In genomic region chr12:101931498-101932326, GRCh38 we compare ENCODE assay signal across 14 cellular contexts. TPM values are rescaled to one million over a fixed set of nuclear protein-coding genes. Genes with fewer than 3 reads are reported as not detected.
DNase-seq lines count a peak whose midpoint lies in the region; ATAC-seq, FAIRE-seq and TF ChIP-seq lines count a peak whose summit lies in the region.
"Had no signal": no experiment of that assay in that cellular context is flagged by ENCODE, and none has a peak within 500 bp of the region (broad histone marks: within the 10 kb centered on the region; RNA-seq: fewer than 3 reads in every experiment).

No MANE protein-coding gene starts in this region.

- no peak overlapping the region for H3K9ac ChIP-seq in Karpas-422 (ENCODE audit: low read length)
- H3K9ac ChIP-seq: GM23248 had no signal

- in situ Hi-C loops in ACHN (cut with HindIII; ENCODE audit: low pct_ligation_motif_present, low pct_unique_long_range_greater_than_20kb, low sequenced_read_pairs): loop anchor here (25.0 kb wide), 1 partner anchor 856 kb away; no protein-coding TSS in a partner anchor

- peak overlapping the region; percentile 6 for H3K4me2 ChIP-seq in Karpas-422 (ENCODE audit: low read depth, low read length, poor library complexity, severe bottlenecking)

- no peaks in the 10 kb centered on the region for H3K27me3 ChIP-seq in Karpas-422 (ENCODE audit: low read length)
- H3K27me3 ChIP-seq: gastrocnemius medialis, sigmoid colon had no signal

- H2AFZ ChIP-seq in Karpas-422 (ENCODE audit: low read length): no peak overlapping the region
- H2AFZ ChIP-seq: GM23248 had no signal

- no peaks in the 10 kb centered on the region for H3K9me2 ChIP-seq in Karpas-422 (replicated peaks; ENCODE audit: insufficient read depth, low read length)

- DNase-seq in GM12892 (ENCODE audit: insufficient read length) (no peak), Karpas-422 (no peak), putamen (ENCODE audit: low spot score) (no peak), GM19238 (ENCODE audit: insufficient read length, low spot score) (no peak), MV-4-11 (lab: John Stamatoyannopoulos, UW) (no peak), ACHN (no peak)
- DNase-seq: gastrocnemius medialis; GM23248; mammary epithelial cell; sigmoid colon; stimulated activated CD8-positive, alpha-beta memory T cell treated with anti-CD3 and anti-CD28 coated beads, Interleukin-4, amount 100 ng/mL, for 48 hours had no signal

- H3K79me2 ChIP-seq in Karpas-422 (ENCODE audit: low read length): no peaks in the 10 kb centered on the region

- H3K36me3 ChIP-seq in Karpas-422 (ENCODE audit: insufficient read depth, low read length): no peaks in the 10 kb centered on the region
- H3K36me3 ChIP-seq: gastrocnemius medialis, sigmoid colon had no signal

- peak; percentile 74 for FAIRE-seq in GM12892 (lab: Jason Lieb, UNC)

- H3K4me3 ChIP-seq in Karpas-422 (ENCODE audit: low read length): no peak overlapping the region
- H3K4me3 ChIP-seq: coronary artery, gastrocnemius medialis, GM23248, sigmoid colon had no signal

- TF ChIP-seq POLR2A in GM12892 (IDR thresholded peaks at IDR 0.05; ENCODE audit: low read depth, low read length): peak; percentile 34; the same call in 1 of the 2 replicates

- H3K9me3 ChIP-seq in Karpas-422 (ENCODE audit: low read length): no peaks in the 10 kb centered on the region
- H3K9me3 ChIP-seq: gastrocnemius medialis, sigmoid colon had no signal

- peaks cover 23% of the 10 kb centered on the region for H3K4me1 ChIP-seq in Karpas-422 (ENCODE audit: low read length)
- H3K4me1 ChIP-seq: sigmoid colon had no signal

- no peaks in the 10 kb centered on the region for H4K20me1 ChIP-seq in Karpas-422 (ENCODE audit: insufficient read depth, low read depth, low read length)

- ATAC-seq in GM19438 (IDR thresholded peaks at IDR 0.05; ENCODE audit: low read depth, unreplicated experiment): peak; percentile 43
- ATAC-seq in HG02885 (IDR thresholded peaks at IDR 0.05; ENCODE audit: poor library complexity, unreplicated experiment): peak; percentile 40
- ATAC-seq: gastrocnemius medialis had no signal

- H3K27ac ChIP-seq in Karpas-422 (ENCODE audit: low read length): no peak overlapping the region
- H3K27ac ChIP-seq: coronary artery, gastrocnemius medialis, GM23248, sigmoid colon had no signal

RNA-seq across cellular contexts. Expression of gene DRAM1, which starts 54.3 kb away (rescaled TPM):
- polyA plus RNA-seq in GM12892 (2012; ENCODE audit: missing spikeins): 31.5 TPM
- total RNA-seq in Karpas-422 (2014; rRNA removed; shearing (Covaris generic); ENCODE audit: low replicate concordance): not detected in 2 replicates
